1 cellular context compared by ENCODE assay signal in the genomic region with DNA sequence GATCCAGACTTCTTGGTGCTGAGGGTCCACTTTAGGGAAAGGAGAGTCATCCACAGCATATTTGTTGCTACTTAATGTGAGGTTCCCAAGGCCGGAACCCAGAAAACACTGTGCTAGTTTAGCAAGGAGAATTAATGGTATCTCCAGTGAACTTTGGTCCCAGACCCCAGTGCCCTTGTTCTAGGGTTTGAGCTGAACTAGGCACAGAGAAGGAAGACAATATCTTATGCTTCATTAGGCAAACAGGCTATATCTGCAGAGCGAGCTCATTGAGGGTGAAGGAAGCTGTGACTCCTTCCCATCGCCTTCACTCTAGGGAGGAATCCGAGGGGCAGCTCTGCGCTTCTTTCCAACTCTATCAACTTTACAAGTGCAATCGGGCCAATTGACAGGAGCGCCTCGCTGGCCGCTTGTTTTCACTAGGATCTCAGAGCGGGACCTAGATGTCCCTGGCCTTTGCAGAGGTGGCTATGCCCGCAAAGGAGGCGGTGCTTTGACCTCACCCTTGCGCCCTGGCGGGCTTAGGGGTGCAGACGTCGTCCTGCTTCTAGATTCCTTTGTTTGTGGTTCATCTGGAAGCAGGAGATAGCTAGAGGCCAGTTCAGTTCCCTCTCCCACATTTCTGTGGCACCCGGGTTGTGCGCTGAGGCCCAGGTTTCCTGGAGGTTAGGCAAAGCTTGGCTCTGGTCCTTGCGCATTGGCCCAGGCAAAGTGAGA.
TF ChIP-seq lines count a peak whose summit lies in the region.

No MANE protein-coding gene starts in this region.

TF ChIP-seq in HCT116, 20 proteins besides CTCF, POLR2A, EP300 and RAD21 (continued from another document):
- TF ChIP-seq, protein P1, sequence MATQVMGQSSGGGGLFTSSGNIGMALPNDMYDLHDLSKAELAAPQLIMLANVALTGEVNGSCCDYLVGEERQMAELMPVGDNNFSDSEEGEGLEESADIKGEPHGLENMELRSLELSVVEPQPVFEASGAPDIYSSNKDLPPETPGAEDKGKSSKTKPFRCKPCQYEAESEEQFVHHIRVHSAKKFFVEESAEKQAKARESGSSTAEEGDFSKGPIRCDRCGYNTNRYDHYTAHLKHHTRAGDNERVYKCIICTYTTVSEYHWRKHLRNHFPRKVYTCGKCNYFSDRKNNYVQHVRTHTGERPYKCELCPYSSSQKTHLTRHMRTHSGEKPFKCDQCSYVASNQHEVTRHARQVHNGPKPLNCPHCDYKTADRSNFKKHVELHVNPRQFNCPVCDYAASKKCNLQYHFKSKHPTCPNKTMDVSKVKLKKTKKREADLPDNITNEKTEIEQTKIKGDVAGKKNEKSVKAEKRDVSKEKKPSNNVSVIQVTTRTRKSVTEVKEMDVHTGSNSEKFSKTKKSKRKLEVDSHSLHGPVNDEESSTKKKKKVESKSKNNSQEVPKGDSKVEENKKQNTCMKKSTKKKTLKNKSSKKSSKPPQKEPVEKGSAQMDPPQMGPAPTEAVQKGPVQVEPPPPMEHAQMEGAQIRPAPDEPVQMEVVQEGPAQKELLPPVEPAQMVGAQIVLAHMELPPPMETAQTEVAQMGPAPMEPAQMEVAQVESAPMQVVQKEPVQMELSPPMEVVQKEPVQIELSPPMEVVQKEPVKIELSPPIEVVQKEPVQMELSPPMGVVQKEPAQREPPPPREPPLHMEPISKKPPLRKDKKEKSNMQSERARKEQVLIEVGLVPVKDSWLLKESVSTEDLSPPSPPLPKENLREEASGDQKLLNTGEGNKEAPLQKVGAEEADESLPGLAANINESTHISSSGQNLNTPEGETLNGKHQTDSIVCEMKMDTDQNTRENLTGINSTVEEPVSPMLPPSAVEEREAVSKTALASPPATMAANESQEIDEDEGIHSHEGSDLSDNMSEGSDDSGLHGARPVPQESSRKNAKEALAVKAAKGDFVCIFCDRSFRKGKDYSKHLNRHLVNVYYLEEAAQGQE (IDR thresholded peaks at IDR 0.05; ENCODE audit: low read depth) = no peak
TF ChIP-seq in HCT116: peak in this region for 0.
